8 cellular contexts compared by ENCODE assay signal in genomic region chr14:101927859-101928258, GRCh38. TPM values are rescaled to one million over a fixed set of nuclear protein-coding genes. Genes with fewer than 3 reads are reported as not detected.
DNase-seq lines count a peak whose midpoint lies in the region; FAIRE-seq and TF ChIP-seq lines count a peak whose summit lies in the region.
"Had no signal": no experiment of that assay in that cellular context is flagged by ENCODE, and none has a peak within 500 bp of the region (broad histone marks: within the 10 kb centered on the region; RNA-seq: fewer than 3 reads in every experiment).

No MANE protein-coding gene starts in this region.

- peaks cover 2 to 40% (median 7%) of the 10 kb centered on the region in 3 donors for H3K27me3 Mint-ChIP-seq in immature natural killer cell (ENCODE audit: low read depth in 3 of 3)

- 51 to 72% (median 58%) methylated on average over 10 of the region's 10 CpGs for WGBS in stomach, 5 donors

- no peak for TF ChIP-seq CTCF in stomach (IDR thresholded peaks at IDR 0.05)

- H3K27ac Mint-ChIP-seq in immature natural killer cell, result peak overlapping the region in 5 of 6 donors; percentile 49 to 78 (median 70)

- H3K4me3 ChIP-seq in stomach, result no peak overlapping the region

- H3K4me1 Mint-ChIP-seq in immature natural killer cell, result peaks cover 0 to 2% of the 10 kb centered on the region in 2 donors

- no peaks in the 10 kb centered on the region for H3K27me3 ChIP-seq in stomach

- no peaks in the 10 kb centered on the region for H3K9me3 Mint-ChIP-seq in immature natural killer cell

- H3K4me3 Mint-ChIP-seq in immature natural killer cell, result no peak overlapping the region

- H3K36me3 ChIP-seq in stomach, result peaks cover 7 to 48% (median 45%) of the 10 kb centered on the region in 4 donors

- H3K9me3 ChIP-seq in stomach, result no peaks in the 10 kb centered on the region

- no peak for TF ChIP-seq POLR2A in stomach (IDR thresholded peaks at IDR 0.05)

- intact Hi-C loops in stomach (cut with DNase I; ENCODE audit: low total_unique reads), result no loop called here

- peaks cover 0 to 15% (median 4%) of the 10 kb centered on the region in 4 donors for H3K4me1 ChIP-seq in stomach
- H3K4me1 ChIP-seq: parathyroid adenoma had no signal

- peaks cover 0 to 18% (median 3%) of the 10 kb centered on the region in 3 donors for H3K36me3 Mint-ChIP-seq in immature natural killer cell

- no peak for FAIRE-seq in HTR-8/SVneo (lab: Jason Lieb, UNC)

- DNase-seq in HS-5 (ENCODE audit: low read depth) (peak; percentile 67), amniotic epithelial cell (ENCODE audit: low read depth) (peak; percentile 88), immature natural killer cell (no peak), stomach (peak; percentile 53), SKM-1 treated with dmso at 0.1 percent for 144 hours (lab: John Stamatoyannopoulos, UW; ENCODE audit: unreplicated experiment) (no peak), HTR-8/SVneo (ENCODE audit: insufficient read length, low spot score) (no peak), midbrain (lab: John Stamatoyannopoulos, UW) (no peak)

- TF ChIP-seq EP300 in stomach (IDR thresholded peaks at IDR 0.05), result peak; percentile 83

- peak overlapping the region in 4 of 5 donors; percentile 56 to 81 (median 71) for H3K27ac ChIP-seq in stomach
- H3K27ac ChIP-seq: parathyroid adenoma had no signal

RNA-seq across cellular contexts. Expression of gene DYNC1H1, which starts 36.5 kb away (rescaled TPM):
- polyA plus RNA-seq in immature natural killer cell, result 10 to 100 TPM; 15.7 to 78.5 (median 25.5) TPM
- total RNA-seq in stomach, result 100 to 1,000 TPM; 308 to 651 (median 392) TPM
- polyA plus RNA-seq in stomach, result 100 to 1,000 TPM in 1 of 3 donors, 10 to 100 TPM in 2; 52.9 to 119 (median 56.4) TPM

Comparison
In these comparisons a context has a peak if more than half of its experiments do, and no peak if none do; other contexts are left out.
1. DNase-seq: peak in HS-5 (single experiment), amniotic epithelial cell (single experiment) and stomach (single experiment); none in immature natural killer cell (0 of 3), SKM-1 treated with dmso at 0.1 percent for 144 hours (single experiment), HTR-8/SVneo (single experiment) and midbrain (single experiment).